Comparison of ENCODE assay signal across 12 cellular contexts in the genomic region with DNA sequence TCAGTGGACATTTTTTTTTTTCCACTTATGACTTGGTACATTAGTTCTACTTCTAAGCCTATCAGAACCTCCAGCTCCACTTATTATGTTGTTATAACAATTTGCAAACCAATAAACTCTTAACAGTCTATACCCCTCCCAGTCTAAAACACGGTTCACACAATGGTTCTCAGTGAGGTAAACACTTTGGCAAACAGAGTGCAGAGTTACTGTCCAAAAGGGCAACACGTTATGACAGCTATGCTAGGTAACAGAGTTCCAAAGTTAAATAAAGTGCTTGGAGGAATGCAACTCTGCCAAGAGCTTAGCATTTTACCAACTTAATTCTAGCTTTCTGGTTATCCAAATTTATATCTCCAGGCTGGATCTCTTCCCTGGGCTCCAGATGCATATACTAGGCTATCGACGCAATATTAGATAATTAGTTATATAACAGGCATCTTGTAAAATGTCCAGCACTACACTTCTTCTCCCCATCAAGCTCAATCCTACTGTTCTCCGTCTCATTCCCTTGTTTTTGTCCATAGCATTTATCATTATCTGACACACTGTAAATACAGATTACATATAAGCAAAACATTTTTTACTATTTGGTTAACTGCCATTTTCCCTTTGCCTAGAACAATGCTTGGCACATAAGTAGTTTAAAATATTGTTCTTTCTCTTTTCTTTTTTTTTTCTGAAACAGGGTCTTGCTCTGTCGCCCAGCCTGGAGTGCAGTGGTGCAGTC. TPM values are rescaled to one million over a fixed set of nuclear protein-coding genes. Genes with fewer than 3 reads are reported as not detected.
DNase-seq lines count a peak whose midpoint lies in the region; ATAC-seq and TF ChIP-seq lines count a peak whose summit lies in the region.
"Had no signal": no experiment of that assay in that cellular context is flagged by ENCODE, and none has a peak within 500 bp of the region (broad histone marks: within the 10 kb centered on the region; RNA-seq: fewer than 3 reads in every experiment).

No MANE protein-coding gene starts in this region.

- H3K4me1 ChIP-seq in BLaER1 treated with 17β-estradiol and CSF1 and Interleukin-3, amounts not matched to agents 10 nM and 100 nM = peaks cover 13 to 100% (median 36%) of the 10 kb centered on the region in 10 experiments
- H3K4me1 ChIP-seq in muscle layer of colon (ENCODE audit: insufficient read depth, low read length) (peaks cover 91% of the 10 kb centered on the region), Karpas-422 (ENCODE audit: low read length) (peaks cover 72% of the 10 kb centered on the region)

- no peaks in the 10 kb centered on the region for H3K9me3 Mint-ChIP-seq in activated naive CD8-positive, alpha-beta T cell treated with anti-CD3 and anti-CD28 coated beads, Interleukin-2, amount 50 U/mL, for 24 hours

- no peak for TF ChIP-seq CTCF in GM12865 (IDR thresholded peaks at IDR 0.05; ENCODE audit: insufficient read depth, low read depth, low read length, missing control alignments)

- no peak overlapping the region for H3K9ac ChIP-seq in BLaER1 treated with 17β-estradiol and CSF1 and Interleukin-3, amounts not matched to agents 10 nM and 100 nM
- H3K9ac ChIP-seq in muscle layer of colon (ENCODE audit: low read length) (no peak overlapping the region), Karpas-422 (ENCODE audit: low read length) (no peak overlapping the region)
- H3K9ac ChIP-seq: KMS-11 had no signal

- no peak overlapping the region for H2AFZ ChIP-seq in Karpas-422 (ENCODE audit: low read length)

- peaks cover 100% of the 10 kb centered on the region for H3K79me2 ChIP-seq in Karpas-422 (ENCODE audit: low read length)

- peak overlapping the region; percentile 86 for H3K27ac Mint-ChIP-seq in activated naive CD8-positive, alpha-beta T cell treated with anti-CD3 and anti-CD28 coated beads, Interleukin-2, amount 50 U/mL, for 24 hours

- peak overlapping the region in 8 of 11 experiments; percentile 11 to 87 (median 64); a peak in 13 of 22 replicates for H3K4me2 ChIP-seq in BLaER1 treated with 17β-estradiol and CSF1 and Interleukin-3, amounts not matched to agents 10 nM and 100 nM
- no peak overlapping the region for H3K4me2 ChIP-seq in Karpas-422 (ENCODE audit: low read depth, low read length, poor library complexity, severe bottlenecking)
- H3K4me2 ChIP-seq: KMS-11 had no signal

- H3K27me3 Mint-ChIP-seq in activated naive CD8-positive, alpha-beta T cell treated with anti-CD3 and anti-CD28 coated beads, Interleukin-2, amount 50 U/mL, for 24 hours = no peaks in the 10 kb centered on the region

- peaks cover 0 to 100% (median 0%) of the 10 kb centered on the region in 11 experiments; a peak in 6 of 22 replicates for H4K20me1 ChIP-seq in BLaER1 treated with 17β-estradiol and CSF1 and Interleukin-3, amounts not matched to agents 10 nM and 100 nM
- peaks cover 33% of the 10 kb centered on the region for H4K20me1 ChIP-seq in Karpas-422 (ENCODE audit: insufficient read depth, low read depth, low read length)

- peak overlapping the region; percentile 45 for H3K4me3 Mint-ChIP-seq in activated naive CD8-positive, alpha-beta T cell treated with anti-CD3 and anti-CD28 coated beads, Interleukin-2, amount 50 U/mL, for 24 hours

- no peaks in the 10 kb centered on the region for H3K9me2 ChIP-seq in Karpas-422 (replicated peaks; ENCODE audit: insufficient read depth, low read length)

- H3K4me1 Mint-ChIP-seq in activated naive CD8-positive, alpha-beta T cell treated with anti-CD3 and anti-CD28 coated beads, Interleukin-2, amount 50 U/mL, for 24 hours = peaks cover 100% of the 10 kb centered on the region

- ATAC-seq in activated naive CD8-positive, alpha-beta T cell treated with anti-CD3 and anti-CD28 coated beads, Interleukin-2, amount 50 U/mL, for 24 hours = no peak

- peak overlapping the region in 2 of 11 experiments; percentile 77 to 83; a peak in 1 of 22 replicates for H3K27ac ChIP-seq in BLaER1 treated with 17β-estradiol and CSF1 and Interleukin-3, amounts not matched to agents 10 nM and 100 nM
- H3K27ac ChIP-seq in muscle layer of colon (ENCODE audit: low read depth, low read length) (peak overlapping the region; percentile 60), Karpas-422 (ENCODE audit: low read length) (no peak overlapping the region)
- H3K27ac ChIP-seq: KMS-11 had no signal

- DNase-seq in GM12865 (ENCODE audit: low read depth) (no peak), NCI-H2196 (lab: John Stamatoyannopoulos, UW; ENCODE audit: unreplicated experiment) (no peak), ecto neural progenitor cell (ENCODE audit: low spot score) (no peak), activated gamma-delta T cell (lab: John Stamatoyannopoulos, UW) (no peak), Karpas-422 (no peak)
- no peak for DNase-seq in activated naive CD8-positive, alpha-beta T cell treated with anti-CD3 and anti-CD28 coated beads, Interleukin-2, amount 50 U/mL, for 24 hours
- DNase-seq: dorsolateral prefrontal cortex, NCI-H2081 treated with DMSO at 0.1 percent for 48 hours, nucleus accumbens had no signal

- peaks cover 0 to 10% (median 4%) of the 10 kb centered on the region in 11 experiments; a peak in 7 of 22 replicates for H3K9me3 ChIP-seq in BLaER1 treated with 17β-estradiol and CSF1 and Interleukin-3, amounts not matched to agents 10 nM and 100 nM (replicated peaks in 1 of 11)
- no peaks in the 10 kb centered on the region for H3K9me3 ChIP-seq in muscle layer of colon (ENCODE audit: low read length)
- H3K9me3 ChIP-seq in Karpas-422 (ENCODE audit: low read length) = no peaks in the 10 kb centered on the region

- H3K36me3 ChIP-seq in BLaER1 treated with 17β-estradiol and CSF1 and Interleukin-3, amounts not matched to agents 10 nM and 100 nM = peaks cover 0 to 7% (median 0%) of the 10 kb centered on the region in 11 experiments; a peak in 2 of 22 replicates
- H3K36me3 ChIP-seq in muscle layer of colon (ENCODE audit: insufficient read depth, low read length) (peaks cover 4% of the 10 kb centered on the region), Karpas-422 (ENCODE audit: insufficient read depth, low read length) (peaks cover 7% of the 10 kb centered on the region; the same call in 1 of the 2 replicates)

- no peaks in the 10 kb centered on the region for H3K27me3 ChIP-seq in BLaER1 treated with 17β-estradiol and CSF1 and Interleukin-3, amounts not matched to agents 10 nM and 100 nM
- H3K27me3 ChIP-seq in muscle layer of colon (ENCODE audit: control insufficient read depth in 1 of 2, insufficient read depth in 2 of 2, low read length in 2 of 2) = no peaks in the 10 kb centered on the region
- H3K27me3 ChIP-seq in Karpas-422 (ENCODE audit: low read length) = no peaks in the 10 kb centered on the region
- H3K27me3 ChIP-seq: dorsolateral prefrontal cortex had no signal

- peaks cover 46% of the 10 kb centered on the region for H3K36me3 Mint-ChIP-seq in activated naive CD8-positive, alpha-beta T cell treated with anti-CD3 and anti-CD28 coated beads, Interleukin-2, amount 50 U/mL, for 24 hours (ENCODE audit: low read depth)

- H3K4me3 ChIP-seq in BLaER1 treated with 17β-estradiol and CSF1 and Interleukin-3, amounts not matched to agents 10 nM and 100 nM = no peak overlapping the region
- H3K4me3 ChIP-seq in GM12865 (ENCODE audit: low read depth, low read length) (peak overlapping the region; percentile 69), muscle layer of colon (ENCODE audit: low read depth in 1 of 2, low read length in 2 of 2) (no peak overlapping the region), Karpas-422 (ENCODE audit: low read length) (no peak overlapping the region)
- H3K4me3 ChIP-seq: dorsolateral prefrontal cortex had no signal

RNA-seq across cellular contexts. Expression of a gene that starts 14.3 kb away (rescaled TPM):
- total RNA-seq in Karpas-422 (2014; rRNA removed; shearing (Covaris generic); ENCODE audit: low replicate concordance) = 205 and 280 TPM in 2 replicates

RNA-seq across cellular contexts. Expression of a gene that starts 25.0 kb away (rescaled TPM):
- total RNA-seq in Karpas-422 (2014; rRNA removed; shearing (Covaris generic); ENCODE audit: low replicate concordance) = 9.6 and 11.6 TPM in 2 replicates
